Comparison of ENCODE assay signal across 10 cellular contexts in the genomic region with DNA sequence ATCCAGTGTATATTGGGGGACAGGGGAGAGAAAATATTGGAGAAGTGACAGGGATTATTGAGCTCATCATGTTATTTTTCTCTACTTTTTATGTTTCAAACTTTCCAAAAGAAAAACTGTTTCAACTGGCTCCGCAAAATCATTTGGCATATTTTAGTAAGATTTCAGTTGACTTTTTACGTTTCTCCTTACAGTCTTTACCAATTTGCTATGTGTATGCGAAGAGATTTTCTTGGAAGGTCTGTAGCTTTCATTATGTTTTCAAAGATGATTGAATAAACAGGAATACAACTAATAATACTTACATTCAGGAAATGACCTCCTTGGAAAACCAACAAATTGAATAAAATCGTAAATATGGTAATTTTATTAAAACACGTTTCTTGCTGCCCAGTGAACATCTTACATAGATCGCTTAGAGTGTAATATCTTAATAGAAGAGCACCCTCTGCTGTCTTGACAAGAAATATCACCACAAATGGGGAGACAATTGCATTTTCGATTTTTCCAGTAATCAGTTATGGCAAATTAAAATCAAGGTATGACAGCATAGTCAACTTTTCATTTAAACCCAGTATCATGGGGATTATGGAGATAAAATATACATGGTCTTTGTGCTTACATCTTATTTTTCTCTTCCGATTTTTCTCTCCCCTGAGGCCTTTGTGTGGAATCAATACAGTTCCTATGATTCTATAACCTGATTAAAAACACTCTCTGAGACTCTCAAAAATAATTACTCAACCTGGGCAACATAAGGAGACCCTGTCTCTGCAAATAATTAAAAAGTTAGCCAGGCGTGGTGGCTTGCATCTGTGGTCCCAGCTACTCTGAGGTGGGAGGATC. TPM values are rescaled to one million over a fixed set of nuclear protein-coding genes. Genes with fewer than 3 reads are reported as not detected.
DNase-seq lines count a peak whose midpoint lies in the region; ATAC-seq, FAIRE-seq and TF ChIP-seq lines count a peak whose summit lies in the region.
"Had no signal": no experiment of that assay in that cellular context is flagged by ENCODE, and none has a peak within 500 bp of the region (broad histone marks: within the 10 kb centered on the region; RNA-seq: fewer than 3 reads in every experiment).

No MANE protein-coding gene starts in this region.

- no peak overlapping the region for H4K8ac ChIP-seq in mesenchymal stem cell (ENCODE audit: low read length)

- TF ChIP-seq CTCF in AG04450 (IDR thresholded peaks at IDR 0.05; ENCODE audit: low read depth, low read length) (peak; percentile 56), NB4 (IDR thresholded peaks at IDR 0.05; ENCODE audit: low read depth, low read length) (peak; percentile 20), bronchial epithelial cell (IDR thresholded peaks at IDR 0.05; ENCODE audit: insufficient read depth, low read length, severe bottlenecking) (peak; percentile 34)

- H4K91ac ChIP-seq in mesenchymal stem cell (ENCODE audit: low read length): no peak overlapping the region

- no peak overlapping the region for H2AK5ac ChIP-seq in mesenchymal stem cell (ENCODE audit: low read length, severe bottlenecking)

- ATAC-seq in GM19043 (IDR thresholded peaks at IDR 0.05; ENCODE audit: low read depth, unreplicated experiment) (peak; percentile 77), HG03521 (IDR thresholded peaks at IDR 0.05; ENCODE audit: unreplicated experiment) (no peak)
- no peak for ATAC-seq in activated CD8-positive, alpha-beta memory T cell treated with anti-CD3 and anti-CD28 coated beads, Interleukin-2, amount 10 ng/mL, durations not matched to agents 7 days and 5 days

- FAIRE-seq in bronchial epithelial cell (lab: Jason Lieb, UNC): no peak

- H3K4ac ChIP-seq in mesenchymal stem cell (ENCODE audit: low read depth in 1 of 2, low read length in 2 of 2): no peak overlapping the region

- H2AFZ ChIP-seq in mesenchymal stem cell (ENCODE audit: low read depth, low read length): no peak overlapping the region

- no peaks in the 10 kb centered on the region for H3K27me3 ChIP-seq in AG04450 (ENCODE audit: control insufficient read depth, insufficient read depth, low read length)
- H3K27me3 ChIP-seq in bronchial epithelial cell (ENCODE audit: control insufficient read depth, insufficient read depth, low read length): no peaks in the 10 kb centered on the region
- no peaks in the 10 kb centered on the region for H3K27me3 ChIP-seq in mesenchymal stem cell (ENCODE audit: control insufficient read depth in 1 of 2, insufficient read depth in 1 of 2, low read length in 2 of 2)

- CTCF ChIA-PET in AG04450 (lab: Charles Lee): interaction anchor here (0.7 to 3.9 kb wide), 17 partner anchors 9 to 1878 kb away, joined by 3 to 76 read pairs (median 5); no protein-coding TSS in a partner anchor
- CTCF ChIA-PET in activated CD8-positive, alpha-beta memory T cell treated with anti-CD3 and anti-CD28 coated beads, Interleukin-2, amount 10 ng/mL, durations not matched to agents 7 days and 5 days (lab: Charles Lee): interaction anchor here (0.8 kb wide), 1 partner anchor 84 kb away, joined by 3 read pairs; no protein-coding TSS in a partner anchor

- no peaks in the 10 kb centered on the region for H3K4me1 ChIP-seq in mesenchymal stem cell (ENCODE audit: control insufficient read depth, insufficient read depth, low read depth, low read length)

- H3K9ac ChIP-seq in mesenchymal stem cell (ENCODE audit: low read length): peak overlapping the region; percentile 59

- H3K4me3 Mint-ChIP-seq in activated CD8-positive, alpha-beta memory T cell treated with anti-CD3 and anti-CD28 coated beads, Interleukin-2, amount 10 ng/mL, durations not matched to agents 7 days and 5 days: no peak overlapping the region
- H3K4me3 Mint-ChIP-seq: dendritic cell treated with granulocyte-macrophage colony-stimulating factor and Interleukin-4, amounts not matched to agents 40 ng/mL and 50 ng/mL, for 4 days; stimulated activated naive CD8-positive, alpha-beta T cell treated with anti-CD3 and anti-CD28 coated beads, Interleukin-15, Interleukin-2, amounts not matched to agents 100 ng/mL and 50 ng/mL, for 24 hours had no signal

- no peak overlapping the region for H3K18ac ChIP-seq in mesenchymal stem cell (ENCODE audit: low read depth in 1 of 2, low read length in 2 of 2)

- H3K4me2 ChIP-seq in mesenchymal stem cell (ENCODE audit: low read length, poor library complexity, severe bottlenecking): no peak overlapping the region

- no peak overlapping the region for H2BK5ac ChIP-seq in mesenchymal stem cell (ENCODE audit: low read depth, low read length, poor library complexity, severe bottlenecking)

- H3K27ac Mint-ChIP-seq in activated CD8-positive, alpha-beta memory T cell treated with anti-CD3 and anti-CD28 coated beads, Interleukin-2, amount 10 ng/mL, durations not matched to agents 7 days and 5 days: no peak overlapping the region
- H3K27ac Mint-ChIP-seq: dendritic cell treated with granulocyte-macrophage colony-stimulating factor and Interleukin-4, amounts not matched to agents 40 ng/mL and 50 ng/mL, for 4 days; stimulated activated naive CD8-positive, alpha-beta T cell treated with anti-CD3 and anti-CD28 coated beads, Interleukin-15, Interleukin-2, amounts not matched to agents 100 ng/mL and 50 ng/mL, for 24 hours had no signal

- H3K9me3 ChIP-seq in AG04450 (ENCODE audit: control insufficient read depth, insufficient read depth, low read length): no peaks in the 10 kb centered on the region
- no peaks in the 10 kb centered on the region for H3K9me3 ChIP-seq in mesenchymal stem cell (ENCODE audit: control insufficient read depth, low read length)

- no peaks in the 10 kb centered on the region for H3K79me1 ChIP-seq in mesenchymal stem cell (replicated peaks; ENCODE audit: low read length, poor library complexity, severe bottlenecking)

- H3K27ac ChIP-seq in AG04450 (ENCODE audit: low read depth, low read length): no peak overlapping the region
- no peak overlapping the region for H3K27ac ChIP-seq in mesenchymal stem cell (ENCODE audit: low read length, poor library complexity, severe bottlenecking)

- TF ChIP-seq POLR2A in NB4 (IDR thresholded peaks at IDR 0.05; ENCODE audit: extremely low read depth, insufficient read length): no peak

- POLR2A ChIA-PET in AG04450 (lab: Yijun Ruan, JAX): no interaction called here

- H2BK15ac ChIP-seq in mesenchymal stem cell (ENCODE audit: low read depth, poor library complexity, severe bottlenecking): no peak overlapping the region

- no peaks in the 10 kb centered on the region for H3K36me3 Mint-ChIP-seq in activated CD8-positive, alpha-beta memory T cell treated with anti-CD3 and anti-CD28 coated beads, Interleukin-2, amount 10 ng/mL, durations not matched to agents 7 days and 5 days

- H3K36me3 ChIP-seq in bronchial epithelial cell (ENCODE audit: control insufficient read depth, insufficient read depth, low read length): no peaks in the 10 kb centered on the region
- no peaks in the 10 kb centered on the region for H3K36me3 ChIP-seq in mesenchymal stem cell (ENCODE audit: control insufficient read depth in 1 of 2, insufficient read depth in 2 of 2, low read depth in 1 of 2, low read length in 2 of 2)

- no peak overlapping the region for H2BK120ac ChIP-seq in mesenchymal stem cell (ENCODE audit: low read depth, low read length)

- WGBS in mesenchymal stem cell: 91% methylated on average over 3 of the region's 9 CpGs

- no peaks in the 10 kb centered on the region for H3K4me1 Mint-ChIP-seq in activated CD8-positive, alpha-beta memory T cell treated with anti-CD3 and anti-CD28 coated beads, Interleukin-2, amount 10 ng/mL, durations not matched to agents 7 days and 5 days

- no peaks in the 10 kb centered on the region for H3K27me3 Mint-ChIP-seq in activated CD8-positive, alpha-beta memory T cell treated with anti-CD3 and anti-CD28 coated beads, Interleukin-2, amount 10 ng/mL, durations not matched to agents 7 days and 5 days
- H3K27me3 Mint-ChIP-seq: dendritic cell treated with granulocyte-macrophage colony-stimulating factor and Interleukin-4, amounts not matched to agents 40 ng/mL and 50 ng/mL, for 4 days; stimulated activated naive CD8-positive, alpha-beta T cell treated with anti-CD3 and anti-CD28 coated beads, Interleukin-15, Interleukin-2, amounts not matched to agents 100 ng/mL and 50 ng/mL, for 24 hours had no signal

- H3K14ac ChIP-seq in mesenchymal stem cell (ENCODE audit: low read length in 2 of 2): no peak overlapping the region

- H3K23ac ChIP-seq in mesenchymal stem cell (ENCODE audit: low read length in 2 of 2): no peak overlapping the region

- peaks cover 8% of the 10 kb centered on the region for H3K9me3 Mint-ChIP-seq in activated CD8-positive, alpha-beta memory T cell treated with anti-CD3 and anti-CD28 coated beads, Interleukin-2, amount 10 ng/mL, durations not matched to agents 7 days and 5 days (ENCODE audit: low read depth)
- H3K9me3 Mint-ChIP-seq: dendritic cell treated with granulocyte-macrophage colony-stimulating factor and Interleukin-4, amounts not matched to agents 40 ng/mL and 50 ng/mL, for 4 days; stimulated activated naive CD8-positive, alpha-beta T cell treated with anti-CD3 and anti-CD28 coated beads, Interleukin-15, Interleukin-2, amounts not matched to agents 100 ng/mL and 50 ng/mL, for 24 hours had no signal

- H3K4me3 ChIP-seq in AG04450 (ENCODE audit: low read depth, low read length): no peak overlapping the region
- H3K4me3 ChIP-seq in NB4 (ENCODE audit: low read depth, low read length): no peak overlapping the region
- H3K4me3 ChIP-seq in bronchial epithelial cell (ENCODE audit: low read depth, low read length): no peak overlapping the region
- peak overlapping the region in 1 of 2 experiments; percentile 29 for H3K4me3 ChIP-seq in mesenchymal stem cell (ENCODE audit: insufficient read depth in 1 of 2, low read depth in 1 of 2, low read length in 2 of 2)

- no peak overlapping the region for H2BK12ac ChIP-seq in mesenchymal stem cell (ENCODE audit: low read length in 2 of 2)

- DNase-seq in AG04450 (ENCODE audit: low read depth, low spot score): no peak
- peak; percentile 38 for DNase-seq in NB4 (ENCODE audit: low read depth)
- DNase-seq in bronchial epithelial cell (ENCODE audit: low read depth): peak; percentile 38
- DNase-seq in mesenchymal stem cell: peak; percentile 42
- no peak for DNase-seq in activated CD8-positive, alpha-beta memory T cell treated with anti-CD3 and anti-CD28 coated beads, Interleukin-2, amount 10 ng/mL, durations not matched to agents 7 days and 5 days
- DNase-seq in stimulated activated naive CD4-positive, alpha-beta T cell (lab: John Stamatoyannopoulos, UW): no peak

RNA-seq across cellular contexts. Expression of a gene that starts 43.1 kb away (rescaled TPM):
- not detected in 2 replicates for polyA plus RNA-seq in AG04450 (2011; rRNA removed)
- not detected in 2 replicates for polyA minus RNA-seq in AG04450 (2011; rRNA and poly(A)+ RNA removed)
- not detected in 2 replicates for total RNA-seq in bronchial epithelial cell
- not detected for polyA plus RNA-seq in mesenchymal stem cell (2013, experiment 1 of 2)
- polyA plus RNA-seq in mesenchymal stem cell (2013, experiment 2 of 2): not detected
- total RNA-seq in activated CD8-positive, alpha-beta memory T cell treated with anti-CD3 and anti-CD28 coated beads, Interleukin-2, amount 10 ng/mL, durations not matched to agents 7 days and 5 days: not detected

Comparison
In these comparisons a context has a peak if more than half of its experiments do, and no peak if none do; other contexts are left out.
1. DNase-seq: peak in NB4 (single experiment), bronchial epithelial cell (single experiment) and mesenchymal stem cell (single experiment); none in AG04450 (single experiment), activated CD8-positive, alpha-beta memory T cell treated with anti-CD3 and anti-CD28 coated beads, Interleukin-2, amount 10 ng/mL, durations not matched to agents 7 days and 5 days (single experiment) and stimulated activated naive CD4-positive, alpha-beta T cell (0 of 6).
2. Peak in every context shown above with its lines, with median percentiles within 50 percentile points of each other: CTCF ChIP-seq.